8 cellular contexts compared by ENCODE assay signal in the genomic region with DNA sequence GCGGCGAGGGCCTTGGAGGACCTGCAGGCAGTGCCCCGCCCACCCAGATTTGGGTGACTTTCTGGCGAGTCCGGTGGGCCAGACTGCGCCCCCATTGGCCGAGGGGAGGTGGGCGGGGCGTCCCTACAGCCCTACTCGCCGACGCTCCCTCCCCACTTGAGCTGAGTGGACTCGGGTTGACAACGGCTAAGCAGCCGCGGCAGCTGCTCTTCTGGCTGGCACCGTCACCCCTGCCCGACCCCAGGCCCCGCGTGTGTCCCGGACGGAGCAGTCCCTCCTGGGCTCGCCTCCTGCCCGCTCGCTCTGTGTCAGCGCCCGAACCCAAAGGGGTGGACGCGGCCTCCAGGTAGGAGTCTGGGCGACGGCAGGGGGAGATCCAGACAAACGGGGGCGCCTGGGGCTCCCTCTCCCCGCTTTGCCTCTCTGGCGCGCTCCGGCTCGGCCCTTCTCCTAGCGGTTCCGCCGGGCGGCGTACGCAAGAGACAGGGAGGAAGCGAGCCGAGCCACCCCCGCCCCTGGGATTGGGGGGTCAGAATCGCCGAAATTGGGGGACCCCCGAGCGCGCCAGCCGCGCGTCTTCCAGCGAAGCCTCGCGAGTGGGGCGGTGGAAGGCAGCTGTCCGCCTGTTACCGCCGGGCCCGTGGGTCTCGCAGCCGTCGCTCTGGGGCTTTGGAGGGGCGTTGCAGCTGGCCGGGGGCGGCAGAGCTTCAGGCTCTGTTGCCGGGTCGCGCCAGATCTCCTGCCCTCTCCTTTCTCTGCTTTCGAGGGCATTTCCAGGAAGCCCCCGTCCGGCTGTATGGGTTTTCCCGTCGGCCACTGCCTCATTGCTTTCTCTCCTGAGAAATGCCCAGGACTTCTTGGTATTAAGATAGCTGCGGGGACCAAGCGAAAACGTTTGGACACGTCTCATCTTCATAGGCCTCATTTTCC. TPM values are rescaled to one million over a fixed set of nuclear protein-coding genes. Genes with fewer than 3 reads are reported as not detected.
A peak's percentile ranks its signal among the peaks of the same experiment; 100 is the strongest.
DNase-seq lines count a peak whose midpoint lies in the region; ATAC-seq and TF ChIP-seq lines count a peak whose summit lies in the region.

No MANE protein-coding gene starts in this region.

- no peaks in the 10 kb centered on the region for H3K36me3 ChIP-seq in BLaER1
- no peaks in the 10 kb centered on the region for H3K36me3 ChIP-seq in sigmoid colon

- H3K27me3 ChIP-seq in BLaER1 (peaks cover 86% of the 10 kb centered on the region), sigmoid colon (peaks cover 0 to 3% (median 0%) of the 10 kb centered on the region in 3 donors)

- peak; percentile 88 for DNase-seq in OCI-M1 (lab: John Stamatoyannopoulos, UW)
- DNase-seq in caudate nucleus (lab: John Stamatoyannopoulos, UW): peak in 28 of 61 donors; percentile 0 to 40 (median 6)
- DNase-seq in inferior parietal cortex (ENCODE audit: extremely low spot score): peak; percentile 5
- DNase-seq in sigmoid colon: peak; percentile 90
- no peak for DNase-seq in NCI-H345 treated with DMSO at 0.1 percent for 48 hours (lab: John Stamatoyannopoulos, UW; ENCODE audit: unreplicated experiment)
- no peak for DNase-seq in cerebellar cortex (ENCODE audit: low spot score)

- peak overlapping the region; percentile 17 for H3K4me2 ChIP-seq in BLaER1

- no peaks in the 10 kb centered on the region for H3K4me1 ChIP-seq in BLaER1
- peaks cover 0 to 5% (median 0%) of the 10 kb centered on the region in 4 donors for H3K4me1 ChIP-seq in sigmoid colon

- peak overlapping the region; percentile 14; the same call in 1 of the 2 replicates for H3K4me3 ChIP-seq in BLaER1
- H3K4me3 ChIP-seq in sigmoid colon: peak overlapping the region; percentile 40 to 59 (median 54)

- no peak overlapping the region for H3K27ac ChIP-seq in BLaER1
- H3K27ac ChIP-seq in caudate nucleus (ENCODE audit: low read depth, low read length): peak overlapping the region; percentile 1
- H3K27ac ChIP-seq in sigmoid colon: peak overlapping the region; percentile 56 to 77 (median 64)

- H4K20me1 ChIP-seq in BLaER1: no peaks in the 10 kb centered on the region; the same call in 1 of the 2 replicates

- peak; percentile 59 for ATAC-seq in GM21367 (IDR thresholded peaks at IDR 0.05; ENCODE audit: unreplicated experiment)

- H3K9me3 ChIP-seq in BLaER1 (peaks cover 20% of the 10 kb centered on the region; the same call in 1 of the 2 replicates), sigmoid colon (no peaks in the 10 kb centered on the region)

- TF ChIP-seq EP300 in sigmoid colon (IDR thresholded peaks at IDR 0.05): no peak

- H3K9ac ChIP-seq in BLaER1: no peak overlapping the region

- no peak for TF ChIP-seq CTCF in sigmoid colon (IDR thresholded peaks at IDR 0.05)

- 2% methylated on average over 80 to 81 of the region's 81 CpGs for WGBS in sigmoid colon, 2 donors

- intact Hi-C loops in sigmoid colon (cut with DNase I): no loop called here

- TF ChIP-seq POLR2A in sigmoid colon (IDR thresholded peaks at IDR 0.05): no peak

RNA-seq across cellular contexts. Expression of a gene that starts 46.3 kb away (rescaled TPM):
- total RNA-seq in sigmoid colon: 10 to 100 TPM in 1 of 4 donors, 1 to 10 TPM in 3; 5.3 to 10.7 (median 8.5) TPM
- 1 to 10 TPM in 2 of 3 donors, under 1 TPM in 1; 0.92 to 2.9 (median 2.4) TPM for polyA plus RNA-seq in sigmoid colon

Comparison
In these comparisons a context has a peak if more than half of its experiments do, and no peak if none do; other contexts are left out.
1. DNase-seq: peak in OCI-M1 (single experiment), inferior parietal cortex (single experiment) and sigmoid colon (single experiment); none in NCI-H345 treated with DMSO at 0.1 percent for 48 hours (single experiment) and cerebellar cortex (single experiment).